In the genomic region with DNA sequence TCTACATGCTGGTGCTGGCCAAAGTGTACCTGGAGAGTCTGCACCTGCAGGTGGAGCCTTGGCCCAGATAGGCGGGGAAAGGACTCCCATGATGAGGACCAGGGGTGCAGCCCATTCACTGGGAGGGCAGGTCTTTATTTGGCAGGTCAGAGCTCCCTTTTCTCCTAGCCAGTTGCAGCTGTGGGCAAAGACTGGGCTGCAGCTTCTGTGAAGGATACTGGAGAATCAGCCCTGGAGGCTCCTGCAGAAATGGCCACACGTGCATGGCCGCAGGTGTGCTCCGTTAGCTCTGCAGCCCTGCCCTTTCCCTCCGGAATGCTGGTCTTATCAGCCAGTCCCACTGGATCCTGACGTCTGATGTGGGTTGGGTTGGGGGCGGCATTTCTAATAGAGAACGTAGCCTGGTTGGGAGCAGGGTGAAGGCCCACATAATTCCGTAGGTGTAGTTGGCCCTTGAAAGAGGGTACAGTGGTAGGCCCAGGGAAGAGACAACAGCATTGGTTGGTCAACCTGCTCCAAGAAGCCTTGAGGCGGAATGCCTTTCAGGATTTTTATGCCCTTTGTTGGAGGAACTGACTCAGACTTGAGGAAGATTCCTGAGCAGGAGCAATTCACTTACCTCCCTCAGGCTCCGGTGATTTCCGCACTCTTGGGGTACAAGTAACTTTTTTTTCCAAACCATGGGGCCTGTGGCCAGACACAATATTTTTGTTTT, we compare ENCODE assay signal across 22 cellular contexts. TPM values are rescaled to one million over a fixed set of nuclear protein-coding genes. Genes with fewer than 3 reads are reported as not detected.
"Had no signal": no experiment of that assay in that cellular context is flagged by ENCODE, and none has a peak within 500 bp of the region (broad histone marks: within the 10 kb centered on the region; RNA-seq: fewer than 3 reads in every experiment).

No MANE protein-coding gene starts in this region.

- H3K9me3 ChIP-seq: heart right ventricle, lower lobe of right lung had no signal

- H3K4me3 Mint-ChIP-seq: activated naive CD8-positive, alpha-beta T cell treated with anti-CD3 and anti-CD28 coated beads, Interleukin-2, amount 10 ng/mL, durations not matched to agents 7 days and 5 days; naive B cell; T-helper 2 cell treated with Interferon-gamma antibody and Interleukin-4, amounts not matched to agents 5 μg/mL and 100 μg/mL, for 36 hours had no signal

- H3K36me3 ChIP-seq: heart right ventricle, lower lobe of right lung had no signal

- H3K27ac Mint-ChIP-seq: activated naive CD8-positive, alpha-beta T cell treated with anti-CD3 and anti-CD28 coated beads, Interleukin-2, amount 10 ng/mL, durations not matched to agents 7 days and 5 days; naive B cell; T-helper 2 cell treated with Interferon-gamma antibody and Interleukin-4, amounts not matched to agents 5 μg/mL and 100 μg/mL, for 36 hours had no signal

- H3K36me3 Mint-ChIP-seq: activated naive CD8-positive, alpha-beta T cell treated with anti-CD3 and anti-CD28 coated beads, Interleukin-2, amount 10 ng/mL, durations not matched to agents 7 days and 5 days; naive B cell had no signal

- H3K4me1 ChIP-seq: heart right ventricle, lower lobe of right lung had no signal

- H3K4me3 ChIP-seq: heart right ventricle, lower lobe of right lung had no signal

- H3K27ac ChIP-seq: heart right ventricle, lower lobe of right lung, VCaP had no signal

- H3K9me3 Mint-ChIP-seq: activated naive CD8-positive, alpha-beta T cell treated with anti-CD3 and anti-CD28 coated beads, Interleukin-2, amount 10 ng/mL, durations not matched to agents 7 days and 5 days; naive B cell; T-helper 2 cell treated with Interferon-gamma antibody and Interleukin-4, amounts not matched to agents 5 μg/mL and 100 μg/mL, for 36 hours had no signal

- DNase-seq: activated CD4-positive, CD25-positive, alpha-beta regulatory T cell treated with anti-CD3 and anti-CD28 coated beads, Interleukin-2, amount 50 U/mL, for 72 hours; activated naive CD4-positive, alpha-beta T cell; activated naive CD8-positive, alpha-beta T cell treated with anti-CD3 and anti-CD28 coated beads, Interleukin-2, amount 10 ng/mL, durations not matched to agents 7 days and 5 days; activated T-cell treated with anti-CD3 and anti-CD28 coated beads, Interleukin-2, amount 50 U/mL, for 1 hour; amniotic stem cell; heart right ventricle; lower lobe of right lung; mesendoderm; naive B cell; occipital lobe; stimulated activated CD4-positive, alpha-beta T cell treated with anti-CD3 and anti-CD28 coated beads, Interleukin-12 subunit alpha, Interleukin-12 subunit beta, amount 100 ng/mL, for 4 hours; stimulated activated CD4-positive, alpha-beta T cell treated with anti-CD3 and anti-CD28 coated beads, Interleukin-4, amount 100 ng/mL, for 4 hours; stimulated activated naive CD8-positive, alpha-beta T cell treated with anti-CD3 and anti-CD28 coated beads, Interleukin-15, Interleukin-2, amounts not matched to agents 100 U/mL and 50 U/mL, for 24 hours had no signal

- H3K4me1 Mint-ChIP-seq: activated naive CD8-positive, alpha-beta T cell treated with anti-CD3 and anti-CD28 coated beads, Interleukin-2, amount 10 ng/mL, durations not matched to agents 7 days and 5 days; naive B cell had no signal

RNA-seq across cellular contexts. Expression of a gene that starts 22.0 kb away (rescaled TPM):
- total RNA-seq: activated naive CD8-positive, alpha-beta T cell treated with anti-CD3 and anti-CD28 coated beads, Interleukin-2, amount 10 ng/mL, durations not matched to agents 7 days and 5 days; cerebellum; epithelial cell of proximal tubule; fibroblast of villous mesenchyme; kidney epithelial cell; left lobe of liver; occipital lobe; renal cortical epithelial cell; ureter had no signal

RNA-seq across cellular contexts. Expression of a gene that starts 27.0 kb away (rescaled TPM):
- total RNA-seq: activated naive CD8-positive, alpha-beta T cell treated with anti-CD3 and anti-CD28 coated beads, Interleukin-2, amount 10 ng/mL, durations not matched to agents 7 days and 5 days; cerebellum; epithelial cell of proximal tubule; fibroblast of villous mesenchyme; heart right ventricle; kidney epithelial cell; left lobe of liver; lower lobe of right lung; occipital lobe; renal cortical epithelial cell; ureter had no signal
